Comparison of ENCODE assay signal across 15 cellular contexts in genomic region chr21:46390603-46391545, GRCh38.
"Had no signal": no experiment of that assay in that cellular context is flagged by ENCODE, and none has a peak within 500 bp of the region (broad histone marks: within the 10 kb centered on the region; RNA-seq: fewer than 3 reads in every experiment).

No MANE protein-coding gene starts in this region.

- H3K4me1 Mint-ChIP-seq: stimulated activated memory B cell treated with anti-CD40 and anti-IgM and Interleukin-4, amounts not matched to agents 10 μg/mL and 1 μg/mL and 100 μg/mL, for 72 hours had no signal

- DNase-seq: activated CD4-positive, alpha-beta T cell treated with anti-CD3 and anti-CD28 coated beads, Interleukin-2, amount 50 U/mL, for 1 hour; activated CD8-positive, alpha-beta memory T cell treated with anti-CD3 and anti-CD28 coated beads for 24 hours; activated gamma-delta T cell treated with Interleukin-2 at 50 U/mL for 16 hours; erythroblast; left ventricle myocardium inferior; mesenchymal stem cell; naive thymus-derived CD8-positive, alpha-beta T cell; stimulated activated CD4-positive, alpha-beta T cell treated with anti-CD3 and anti-CD28 coated beads, Interleukin-12 subunit alpha, Interleukin-12 subunit beta, amount 100 ng/mL, for 4 hours; stimulated activated CD4-positive, alpha-beta T cell treated with anti-CD3 and anti-CD28 coated beads, Interleukin-2, amount 100 ng/mL, for 24 hours; substantia nigra had no signal

- H3K9me3 Mint-ChIP-seq: naive thymus-derived CD8-positive, alpha-beta T cell; stimulated activated memory B cell treated with anti-CD40 and anti-IgM and Interleukin-4, amounts not matched to agents 10 μg/mL and 1 μg/mL and 100 μg/mL, for 72 hours had no signal

- H3K27ac Mint-ChIP-seq: stimulated activated memory B cell treated with anti-CD40 and anti-IgM and Interleukin-4, amounts not matched to agents 10 μg/mL and 1 μg/mL and 100 μg/mL, for 72 hours had no signal

- H3K4me3 ChIP-seq: breast epithelium, left ventricle myocardium inferior, tibial nerve, vagina had no signal

- H3K9me3 ChIP-seq: breast epithelium, left ventricle myocardium inferior, tibial nerve, vagina had no signal

- H3K27me3 Mint-ChIP-seq: naive thymus-derived CD8-positive, alpha-beta T cell; stimulated activated memory B cell treated with anti-CD40 and anti-IgM and Interleukin-4, amounts not matched to agents 10 μg/mL and 1 μg/mL and 100 μg/mL, for 72 hours had no signal

- ATAC-seq: activated CD4-positive, CD25-positive, alpha-beta regulatory T cell treated with anti-CD3 and anti-CD28 coated beads, Interleukin-2, amount 50 U/mL, for 24 hours; naive thymus-derived CD8-positive, alpha-beta T cell; stimulated activated memory B cell treated with anti-CD40 and anti-IgM and Interleukin-4, amounts not matched to agents 10 μg/mL and 1 μg/mL and 100 μg/mL, for 72 hours had no signal

- H3K4me1 ChIP-seq: breast epithelium had no signal

- H3K27me3 ChIP-seq: breast epithelium, tibial nerve, vagina had no signal

- H3K36me3 ChIP-seq: breast epithelium had no signal

- H3K27ac ChIP-seq: breast epithelium, left ventricle myocardium inferior, tibial nerve, vagina had no signal

- H3K4me3 Mint-ChIP-seq: naive thymus-derived CD8-positive, alpha-beta T cell; stimulated activated memory B cell treated with anti-CD40 and anti-IgM and Interleukin-4, amounts not matched to agents 10 μg/mL and 1 μg/mL and 100 μg/mL, for 72 hours had no signal
